Comparison of ENCODE assay signal across 16 cellular contexts in genomic region chr12:113327000-113327399, GRCh38. TPM values are rescaled to one million over a fixed set of nuclear protein-coding genes. Genes with fewer than 3 reads are reported as not detected.
DNase-seq lines count a peak whose midpoint lies in the region; ATAC-seq and TF ChIP-seq lines count a peak whose summit lies in the region.
"Had no signal": no experiment of that assay in that cellular context is flagged by ENCODE, and none has a peak within 500 bp of the region (broad histone marks: within the 10 kb centered on the region; RNA-seq: fewer than 3 reads in every experiment).

No MANE protein-coding gene starts in this region.

- peaks cover 9% of the 10 kb centered on the region for H3K4me1 ChIP-seq in body of pancreas

- intact Hi-C loops in body of pancreas (cut with DNase I), result no loop called here

- WGBS in body of pancreas, 2 donors, result 88 to 100% methylated on average over 2 of the region's 2 CpGs

- DNase-seq in BJ (ENCODE audit: low read depth) (no peak), RWPE1 (ENCODE audit: low spot score) (no peak), fibroblast of villous mesenchyme (ENCODE audit: low read depth) (no peak), osteocyte (ENCODE audit: extremely low spot score, unreplicated experiment) (no peak), body of pancreas (no peak), NCI-H2171 treated with DMSO at 0.1 percent for 48 hours (lab: John Stamatoyannopoulos, UW) (no peak), hippocampal formation (lab: John Stamatoyannopoulos, UW) (no peak), caudate nucleus (lab: John Stamatoyannopoulos, UW) (no peak)
- DNase-seq: AML-193; anterior cingulate cortex; DND-41; hypothalamus; stimulated activated CD8-positive, alpha-beta memory T cell treated with anti-CD3 and anti-CD28 coated beads, Interleukin-4, amount 100 ng/mL, for 48 hours; WERI-Rb-1 had no signal

- H3K27me3 ChIP-seq in BJ (ENCODE audit: control insufficient read depth, insufficient read depth, low read length) (no peaks in the 10 kb centered on the region), body of pancreas (no peaks in the 10 kb centered on the region)

- no peaks in the 10 kb centered on the region for H3K27me3 Mint-ChIP-seq in osteocyte (ENCODE audit: unreplicated experiment)

- H3K36me3 ChIP-seq in BJ (ENCODE audit: control insufficient read depth, insufficient read depth, low read length) (peaks cover 5% of the 10 kb centered on the region), body of pancreas (replicated peaks in 1 of 2; ENCODE audit: insufficient read depth in 1 of 2, low read depth in 2 of 2) (peaks cover 0 to 2% of the 10 kb centered on the region in 2 donors)
- H3K36me3 ChIP-seq: WERI-Rb-1 had no signal

- H3K4me1 Mint-ChIP-seq in osteocyte (ENCODE audit: unreplicated experiment), result peaks cover 27% of the 10 kb centered on the region

- peak overlapping the region; percentile 86 for H3K27ac Mint-ChIP-seq in osteocyte (ENCODE audit: unreplicated experiment)

- 0 out of 2 replicates have a peak, but pooled peaks have one; percentile 5 for TF ChIP-seq CTCF in BJ (IDR thresholded peaks at IDR 0.05; ENCODE audit: insufficient read depth, low read depth, low read length)
- no peak for TF ChIP-seq CTCF in RWPE1 (conservative IDR thresholded peaks at IDR 0.05; ENCODE audit: low read depth)
- TF ChIP-seq CTCF in fibroblast of villous mesenchyme (IDR thresholded peaks at IDR 0.05; ENCODE audit: insufficient read depth, low read depth, low read length), result peak; percentile 21
- TF ChIP-seq CTCF in osteocyte (IDR thresholded peaks at IDR 0.05), result peak; percentile 33
- TF ChIP-seq CTCF in body of pancreas (IDR thresholded peaks at IDR 0.05), result no peak

- no peaks in the 10 kb centered on the region for H3K9me3 Mint-ChIP-seq in osteocyte (ENCODE audit: unreplicated experiment)

- H3K27ac ChIP-seq in RWPE1 (peak overlapping the region; percentile 28), body of pancreas (peak overlapping the region in 1 of 4 donors; percentile 30), caudate nucleus (ENCODE audit: low read depth, low read length) (no peak overlapping the region)
- H3K27ac ChIP-seq: HL-60, SK-N-MC, WERI-Rb-1 had no signal

- no peak for TF ChIP-seq POLR2A in body of pancreas (IDR thresholded peaks at IDR 0.05)

- H3K36me3 Mint-ChIP-seq in osteocyte (ENCODE audit: unreplicated experiment), result peaks cover 28% of the 10 kb centered on the region

- H3K4me3 Mint-ChIP-seq in osteocyte (ENCODE audit: unreplicated experiment), result no peak overlapping the region

- H3K9me3 ChIP-seq in body of pancreas, result no peaks in the 10 kb centered on the region

- CTCF ChIA-PET in BJ (lab: Yijun Ruan, JAX), result interaction anchor here (1.1 to 1.5 kb wide), 2 partner anchors 95 to 98 kb away, joined by 3 to 4 read pairs; partner anchors contain the start of gene SDSL
- CTCF ChIA-PET in RWPE1 (lab: Yijun Ruan, JAX), result interaction anchor here (0.6 kb wide), 1 partner anchor 62 kb away, joined by 3 read pairs; no protein-coding TSS in a partner anchor

- ATAC-seq in body of pancreas, result no peak

- POLR2A ChIA-PET in BJ (lab: Charles Lee), result no interaction called here
- POLR2A ChIA-PET in RWPE1 (lab: Yijun Ruan, JAX; ENCODE audit: low non-redundant PET), result no interaction called here

- H3K4me3 ChIP-seq in BJ (ENCODE audit: low read depth, low read length) (no peak overlapping the region), fibroblast of villous mesenchyme (ENCODE audit: low read depth, low read length) (no peak overlapping the region), body of pancreas (no peak overlapping the region)
- H3K4me3 ChIP-seq: SK-N-MC had no signal

RNA-seq across cellular contexts. Expression of gene SLC8B1, which starts 7.9 kb away (rescaled TPM):
- 14.4 and 27.3 TPM in 2 replicates for polyA plus RNA-seq in BJ (2011; rRNA removed)
- 22.7 and 23.2 TPM in 2 replicates for polyA minus RNA-seq in BJ (2011; rRNA and poly(A)+ RNA removed)
- total RNA-seq in fibroblast of villous mesenchyme, result 12.9 and 22.9 TPM in 2 replicates
- total RNA-seq in osteocyte, result 41.0 and 45.6 TPM in 2 replicates
- total RNA-seq in body of pancreas, result 10 to 100 TPM; 25.2 to 44.2 TPM

RNA-seq across cellular contexts. Expression of gene PLBD2, which starts 31.4 kb away (rescaled TPM):
- polyA plus RNA-seq in BJ (2011; rRNA removed), result 20.1 and 30.9 TPM in 2 replicates
- polyA minus RNA-seq in BJ (2011; rRNA and poly(A)+ RNA removed), result 24.3 and 34.9 TPM in 2 replicates
- total RNA-seq in fibroblast of villous mesenchyme, result 27.6 and 31.2 TPM in 2 replicates
- total RNA-seq in osteocyte, result 103 and 109 TPM in 2 replicates
- total RNA-seq in body of pancreas, result 10 to 100 TPM; 17.8 to 18.4 TPM

Comparison
In these comparisons a context has a peak if more than half of its experiments do, and no peak if none do; other contexts are left out.
1. CTCF ChIP-seq: peak in BJ (single experiment), fibroblast of villous mesenchyme (single experiment) and osteocyte (single experiment); none in RWPE1 (single experiment) and body of pancreas (0 of 7).